9 cellular contexts compared by ENCODE assay signal in genomic region chr21:41768371-41769042, GRCh38. TPM values are rescaled to one million over a fixed set of nuclear protein-coding genes. Genes with fewer than 3 reads are reported as not detected.
A peak's percentile ranks its signal among the peaks of the same experiment; 100 is the strongest.
DNase-seq lines count a peak whose midpoint lies in the region; ATAC-seq, FAIRE-seq and TF ChIP-seq lines count a peak whose summit lies in the region.
"Had no signal": no experiment of that assay in that cellular context is flagged by ENCODE, and none has a peak within 500 bp of the region (broad histone marks: within the 10 kb centered on the region; RNA-seq: fewer than 3 reads in every experiment).

No MANE protein-coding gene starts in this region.

- TF ChIP-seq CTCF in left ventricle myocardium inferior (IDR thresholded peaks at IDR 0.05; ENCODE audit: borderline replicate concordance) (no peak), sigmoid colon (IDR thresholded peaks at IDR 0.05) (no peak)

- H3K27ac ChIP-seq in left ventricle myocardium inferior (replicated peaks): no peak overlapping the region
- no peak overlapping the region for H3K27ac ChIP-seq in sigmoid colon
- H3K27ac ChIP-seq: dorsolateral prefrontal cortex had no signal

- 0 to 3% methylated on average over 18 of the region's 18 CpGs for WGBS in sigmoid colon, 2 donors

- no peak for ATAC-seq in GM21786 (IDR thresholded peaks at IDR 0.05; ENCODE audit: unreplicated experiment)

- intact Hi-C loops in left ventricle myocardium inferior (cut with micrococcal nuclease) (no loop called here), sigmoid colon (cut with DNase I) (no loop called here)

- TF ChIP-seq POLR2A in sigmoid colon (IDR thresholded peaks at IDR 0.05): no peak

- peak; percentile 14 for DNase-seq in NCI-H2227 (lab: John Stamatoyannopoulos, UW; ENCODE audit: unreplicated experiment)
- no peak for DNase-seq in NCI-H2227 treated with DMSO at 0.1 percent for 48 hours (lab: John Stamatoyannopoulos, UW)
- peak; percentile 58 for DNase-seq in NCI-H2029 treated with DMSO at 0.1 percent for 48 hours (lab: John Stamatoyannopoulos, UW)
- DNase-seq in activated T-helper 1 cell treated with Interleukin-2 at 50 U/mL for 16 hours (ENCODE audit: low read depth): peak; percentile 9
- no peak for DNase-seq in left ventricle myocardium inferior
- DNase-seq in sigmoid colon: peak; percentile 63
- DNase-seq in HTR-8/SVneo (ENCODE audit: insufficient read length, low spot score): no peak

- FAIRE-seq in HTR-8/SVneo (lab: Jason Lieb, UNC): no peak

- H3K27me3 ChIP-seq in left ventricle myocardium inferior (ENCODE audit: low read depth): peaks cover 100% of the 10 kb centered on the region
- peaks cover 39 to 100% (median 77%) of the 10 kb centered on the region in 3 donors for H3K27me3 ChIP-seq in sigmoid colon

- H3K4me3 ChIP-seq in left ventricle myocardium inferior (peak overlapping the region; percentile 46), sigmoid colon (peak overlapping the region in 3 of 4 donors; percentile 7 to 24 (median 7))

- H3K4me1 ChIP-seq in left ventricle myocardium inferior (peaks cover 30% of the 10 kb centered on the region), sigmoid colon (peaks cover 0 to 30% (median 23%) of the 10 kb centered on the region in 4 donors)

- TF ChIP-seq EP300 in sigmoid colon (IDR thresholded peaks at IDR 0.05): no peak

- H3K9me3 ChIP-seq in left ventricle myocardium inferior (replicated peaks) (no peaks in the 10 kb centered on the region), sigmoid colon (no peaks in the 10 kb centered on the region)

- H3K36me3 ChIP-seq in left ventricle myocardium inferior: no peaks in the 10 kb centered on the region
- no peaks in the 10 kb centered on the region for H3K36me3 ChIP-seq in sigmoid colon

RNA-seq across cellular contexts. Expression of gene RIPK4, which starts 1.7 kb away (rescaled TPM):
- 0.11 TPM for total RNA-seq in left ventricle myocardium inferior
- total RNA-seq in sigmoid colon: under 1 TPM; under 0.01 to 0.54 (median 0.30) TPM
- 1 to 10 TPM; 4.0 to 7.8 (median 6.9) TPM for polyA plus RNA-seq in sigmoid colon

Comparison
In these comparisons a context has a peak if more than half of its experiments do, and no peak if none do; other contexts are left out.
1. DNase-seq: peak in NCI-H2227 (single experiment), NCI-H2029 treated with DMSO at 0.1 percent for 48 hours (single experiment), activated T-helper 1 cell treated with Interleukin-2 at 50 U/mL for 16 hours (single experiment) and sigmoid colon (single experiment); none in NCI-H2227 treated with DMSO at 0.1 percent for 48 hours (single experiment), left ventricle myocardium inferior (single experiment) and HTR-8/SVneo (single experiment).